Comparison of ENCODE assay signal across 29 cellular contexts in genomic region chr6:53833147-53833546, GRCh38. TPM values are rescaled to one million over a fixed set of nuclear protein-coding genes. Genes with fewer than 3 reads are reported as not detected.
A peak's percentile ranks its signal among the peaks of the same experiment; 100 is the strongest.
DNase-seq lines count a peak whose midpoint lies in the region.
"Had no signal": no experiment of that assay in that cellular context is flagged by ENCODE, and none has a peak within 500 bp of the region (broad histone marks: within the 10 kb centered on the region; RNA-seq: fewer than 3 reads in every experiment).

No MANE protein-coding gene starts in this region.

- no peaks in the 10 kb centered on the region for H3K36me3 ChIP-seq in ACC112 (ENCODE audit: insufficient read depth, low read length)
- H3K36me3 ChIP-seq: BLaER1, cardiac muscle cell, esophagus squamous epithelium, lower lobe of right lung, suprapubic skin, uterus had no signal

- H3K27me3 Mint-ChIP-seq in immature natural killer cell (ENCODE audit: low read depth in 3 of 3): no peaks in the 10 kb centered on the region
- H3K27me3 Mint-ChIP-seq: activated CD4-positive, alpha-beta T cell treated with anti-CD3 and anti-CD28 coated beads for 36 hours had no signal

- no peak overlapping the region for H3K4me3 Mint-ChIP-seq in immature natural killer cell
- H3K4me3 Mint-ChIP-seq: activated CD4-positive, alpha-beta T cell treated with anti-CD3 and anti-CD28 coated beads for 36 hours; activated naive CD4-positive, alpha-beta T cell treated with anti-CD3 and anti-CD28 coated beads for 36 hours; activated T-cell treated with anti-CD3 and anti-CD28 coated beads, Interleukin-2, amount 50 U/mL, for 4 hours; stimulated activated effector memory CD8-positive, alpha-beta T cell treated with anti-CD3 and anti-CD28 coated beads, Interleukin-12 subunit alpha, Interleukin-12 subunit beta, amount 100 ng/mL, for 72 hours had no signal

- no peak overlapping the region for H3K27ac ChIP-seq in ACC112 (ENCODE audit: low read depth, low read length)
- H3K27ac ChIP-seq: A549, BLaER1, cardiac muscle cell, coronary artery, esophagus squamous epithelium, lower lobe of right lung, psoas muscle, suprapubic skin, uterus had no signal

- peak overlapping the region; percentile 31; the same call in 1 of the 2 replicates for H3K4me3 ChIP-seq in ACC112 (ENCODE audit: low read depth, low read length)
- H3K4me3 ChIP-seq: A549, BLaER1, cardiac muscle cell, coronary artery, esophagus squamous epithelium, lower lobe of right lung, psoas muscle, suprapubic skin, uterus had no signal

- no peak overlapping the region for H2AFZ ChIP-seq in ACC112 (ENCODE audit: low read length, unreplicated experiment)

- no peaks in the 10 kb centered on the region for H3K36me3 Mint-ChIP-seq in immature natural killer cell
- H3K36me3 Mint-ChIP-seq: stimulated activated effector memory CD8-positive, alpha-beta T cell treated with anti-CD3 and anti-CD28 coated beads, Interleukin-12 subunit alpha, Interleukin-12 subunit beta, amount 100 ng/mL, for 72 hours had no signal

- no peaks in the 10 kb centered on the region for H3K9me3 Mint-ChIP-seq in immature natural killer cell
- H3K9me3 Mint-ChIP-seq: activated naive CD4-positive, alpha-beta T cell treated with anti-CD3 and anti-CD28 coated beads for 36 hours; activated T-cell treated with anti-CD3 and anti-CD28 coated beads, Interleukin-2, amount 50 U/mL, for 4 hours; stimulated activated effector memory CD8-positive, alpha-beta T cell treated with anti-CD3 and anti-CD28 coated beads, Interleukin-12 subunit alpha, Interleukin-12 subunit beta, amount 100 ng/mL, for 72 hours had no signal

- DNase-seq in EH (ENCODE audit: low read depth) (peak; percentile 22), NCI-H82 treated with DMSO at 0.1 percent for 48 hours (lab: John Stamatoyannopoulos, UW; ENCODE audit: unreplicated experiment) (peak; percentile 69), kidney tubule cell (ENCODE audit: low spot score) (peak; percentile 35), iPS-NIHi11 (ENCODE audit: low spot score) (no peak), head of caudate nucleus (no peak), immature natural killer cell (no peak), NCI-H146 treated with DMSO at 0.1 percent for 48 hours (lab: John Stamatoyannopoulos, UW; ENCODE audit: unreplicated experiment) (no peak)
- DNase-seq: activated CD4-positive, alpha-beta T cell treated with anti-CD3 and anti-CD28 coated beads for 36 hours; activated naive CD4-positive, alpha-beta T cell treated with anti-CD3 and anti-CD28 coated beads for 36 hours; activated T-cell treated with anti-CD3 and anti-CD28 coated beads, Interleukin-2, amount 50 U/mL, for 4 hours; amniotic stem cell; COR-L47; esophagus squamous epithelium; hypothalamus; islet precursor cell; lower lobe of right lung; NCI-H1436; NCI-H510A treated with DMSO at 0.1 percent for 48 hours; psoas muscle; small intestine; T-helper 2 cell; uterus had no signal

- peaks cover 0 to 2% of the 10 kb centered on the region in 2 donors for H3K4me1 Mint-ChIP-seq in immature natural killer cell
- H3K4me1 Mint-ChIP-seq: activated CD4-positive, alpha-beta T cell treated with anti-CD3 and anti-CD28 coated beads for 36 hours had no signal

- H3K79me2 ChIP-seq in ACC112 (ENCODE audit: control insufficient read depth, insufficient read depth, low read length, unreplicated experiment): peaks cover 8% of the 10 kb centered on the region

- intact Hi-C loops in head of caudate nucleus (cut with DNase I): no loop called here

- H3K27me3 ChIP-seq in ACC112 (ENCODE audit: insufficient read depth, low read length): no peaks in the 10 kb centered on the region
- H3K27me3 ChIP-seq: BLaER1, cardiac muscle cell, esophagus squamous epithelium, suprapubic skin, uterus had no signal

- H3K27ac Mint-ChIP-seq in immature natural killer cell: no peak overlapping the region
- H3K27ac Mint-ChIP-seq: activated CD4-positive, alpha-beta T cell treated with anti-CD3 and anti-CD28 coated beads for 36 hours; activated naive CD4-positive, alpha-beta T cell treated with anti-CD3 and anti-CD28 coated beads for 36 hours; stimulated activated effector memory CD8-positive, alpha-beta T cell treated with anti-CD3 and anti-CD28 coated beads, Interleukin-12 subunit alpha, Interleukin-12 subunit beta, amount 100 ng/mL, for 72 hours had no signal

- H3K4me1 ChIP-seq in ACC112 (ENCODE audit: control insufficient read depth, insufficient read depth, low read length, unreplicated experiment): peaks cover 23% of the 10 kb centered on the region
- H3K4me1 ChIP-seq: A549, lower lobe of right lung, psoas muscle, uterus had no signal

RNA-seq across cellular contexts. Expression of gene LRRC1, which starts 38.3 kb away (rescaled TPM):
- polyA plus RNA-seq in immature natural killer cell: 1 to 10 TPM; 1.6 to 2.8 (median 2.7) TPM

Comparison
In these comparisons a context has a peak if more than half of its experiments do, and no peak if none do; other contexts are left out.
1. DNase-seq: peak in EH (single experiment), NCI-H82 treated with DMSO at 0.1 percent for 48 hours (single experiment) and kidney tubule cell (single experiment); none in iPS-NIHi11 (single experiment), head of caudate nucleus (0 of 42), immature natural killer cell (0 of 3) and NCI-H146 treated with DMSO at 0.1 percent for 48 hours (single experiment).